24 cellular contexts compared by ENCODE assay signal in the genomic region with DNA sequence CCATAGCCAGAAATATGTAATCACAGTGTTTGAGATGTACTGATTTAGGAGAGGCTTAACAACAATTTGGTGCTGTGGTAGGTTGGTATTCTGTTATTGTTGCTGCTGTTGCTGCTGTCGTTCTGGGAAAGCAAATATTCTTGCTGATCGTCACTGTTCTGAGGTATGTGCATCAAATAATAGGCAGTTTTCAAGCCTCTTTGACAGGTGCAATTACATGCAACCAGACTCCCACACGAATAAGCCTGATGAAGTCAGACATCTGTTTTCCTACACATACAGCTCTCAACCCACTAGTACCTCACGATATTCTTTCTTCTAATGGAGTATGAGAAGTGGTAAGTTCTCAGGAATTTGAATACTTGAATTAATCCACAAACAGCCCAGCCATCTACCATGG. TPM values are rescaled to one million over a fixed set of nuclear protein-coding genes. Genes with fewer than 3 reads are reported as not detected.
"Had no signal": no experiment of that assay in that cellular context is flagged by ENCODE, and none has a peak within 500 bp of the region (broad histone marks: within the 10 kb centered on the region; RNA-seq: fewer than 3 reads in every experiment).

No MANE protein-coding gene starts in this region.

- H3K9me2 ChIP-seq: SK-N-SH had no signal

- H3K4me2 ChIP-seq: SK-N-SH had no signal

- FAIRE-seq: RCC 7860 had no signal

- H3K9ac ChIP-seq: SK-N-SH had no signal

- DNase-seq: KBM-7, MV-4-11, NCI-H1048, NCI-H1105, NCI-H1417, NCI-H1436 treated with DMSO at 0.1 percent for 48 hours, NCI-H1694, NCI-H1930, NCI-H2081, NCI-H2107, NCI-H446, NCI-H510A, NCI-H524 treated with DMSO at 0.1 percent for 48 hours, NCI-H69, NCI-H774, Right ventricle myocardium superior, RPMI8226, SIG-M5, SK-N-SH, SW 1271 had no signal

- H3K9me3 ChIP-seq: SK-N-SH had no signal

RNA-seq across cellular contexts. Expression of gene NRG3, which starts 46.7 kb away (rescaled TPM):
- total RNA-seq: HT-29, LHCN-M2, MCF 10A had no signal
